ENCODE assay signal across 9 cellular contexts in the genomic region with DNA sequence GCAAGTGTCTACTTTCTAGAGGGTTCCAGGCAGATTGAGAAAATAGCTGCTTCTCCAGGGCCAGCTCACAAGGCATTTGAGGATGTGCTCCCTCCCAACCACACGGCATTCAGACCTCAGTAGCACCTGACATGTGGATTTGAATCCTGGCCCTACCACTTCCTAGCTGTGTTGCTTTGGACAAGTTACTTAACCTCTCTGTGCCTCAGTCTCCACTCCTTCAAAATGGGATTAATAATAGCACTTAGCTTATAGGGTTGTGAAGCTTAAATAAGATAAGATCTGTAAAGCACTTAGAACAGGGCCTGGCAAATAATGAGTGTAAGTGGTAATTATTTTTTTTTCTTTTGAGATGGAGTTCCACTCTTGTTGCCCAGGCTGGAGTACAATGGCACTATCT.
"Had no signal": no experiment of that assay in that cellular context is flagged by ENCODE, and none has a peak within 500 bp of the region (broad histone marks: within the 10 kb centered on the region; RNA-seq: fewer than 3 reads in every experiment).

No MANE protein-coding gene starts in this region.

- DNase-seq: H9, HCEC 1CT, HFFc6, KG1 had no signal

- H3K4me3 Mint-ChIP-seq: GM23338, H9, HFFc6, IgD-negative memory B cell had no signal

- H3K4me2 ChIP-seq: GM23338 had no signal

- H3K4me3 ChIP-seq: GM23338 had no signal

- FAIRE-seq: H1, H54, HTR-8/SVneo had no signal

- H2AFZ ChIP-seq: GM23338 had no signal

- H3K36me3 Mint-ChIP-seq: IgD-negative memory B cell had no signal

- H3K4me1 Mint-ChIP-seq: GM23338, H9, IgD-negative memory B cell had no signal

- H3K9me3 Mint-ChIP-seq: GM23338, H9, HFFc6 had no signal

- H3K27ac Mint-ChIP-seq: GM23338, H9, HFFc6, IgD-negative memory B cell had no signal

- ATAC-seq: GM23338 had no signal
